Comparison of ENCODE assay signal across 1 cellular context in the genomic region with DNA sequence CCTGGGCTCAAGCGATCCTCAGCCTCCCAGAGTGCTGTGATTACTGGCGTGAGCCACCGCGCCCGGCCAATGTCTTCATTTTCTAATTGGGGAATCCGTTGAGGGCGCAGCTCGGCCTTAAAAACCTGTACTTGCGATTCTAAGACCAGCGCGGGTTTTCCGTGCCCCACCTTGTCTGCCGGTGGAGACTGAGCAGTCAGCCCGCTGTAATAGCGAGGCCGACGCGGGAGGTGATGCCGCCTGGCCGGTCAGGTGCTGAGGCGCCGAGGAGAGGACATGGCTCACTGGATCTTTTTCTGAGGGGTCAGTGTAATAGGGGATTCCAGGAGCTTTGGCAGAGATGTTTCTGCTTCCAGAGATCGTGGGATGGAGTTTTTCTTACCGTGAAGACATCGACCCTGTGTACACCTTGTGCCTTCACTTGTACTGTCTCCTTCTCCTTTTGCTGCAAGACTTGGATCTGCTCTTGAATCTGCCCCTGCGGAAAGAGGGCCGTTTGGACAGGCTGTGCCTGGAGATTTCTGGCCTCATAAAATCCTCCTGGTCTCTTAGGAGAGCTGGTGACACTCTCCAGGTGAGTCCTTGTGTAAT.
TF ChIP-seq lines count a peak whose summit lies in the region.

No MANE protein-coding gene starts in this region.

TF ChIP-seq in A549, 52 proteins besides CTCF, POLR2A, EP300 and RAD21 (continued from another document):
- TF ChIP-seq ZFP36 (IDR thresholded peaks at IDR 0.05; ENCODE audit: borderline replicate concordance, partially characterized antibody) (no peak), NPAS2 (CRISPR knock-in tag; IDR thresholded peaks at IDR 0.05; ENCODE audit: borderline replicate concordance) (no peak), MAFK (IDR thresholded peaks at IDR 0.05; ENCODE audit: partially characterized antibody) (no peak)
